28 cellular contexts compared by ENCODE assay signal in genomic region chr3:148315756-148316155, GRCh38.
"Had no signal": no experiment of that assay in that cellular context is flagged by ENCODE, and none has a peak within 500 bp of the region (broad histone marks: within the 10 kb centered on the region; RNA-seq: fewer than 3 reads in every experiment).

No MANE protein-coding gene starts in this region.

- DNase-seq: activated CD4-positive, alpha-beta T cell treated with anti-CD3 and anti-CD28 coated beads for 36 hours; activated CD4-positive, alpha-beta T cell treated with anti-CD3 and anti-CD28 coated beads, Interleukin-2, amount 50 U/mL, for 4 hours; activated CD8-positive, alpha-beta memory T cell treated with anti-CD3 and anti-CD28 coated beads, Interleukin-2, amount 50 U/mL, for 48 hours; activated naive CD4-positive, alpha-beta T cell; activated T-cell treated with anti-CD3 and anti-CD28 coated beads, Interleukin-2, amount 50 U/mL, for 4 hours; adrenal gland; cortex of kidney; endodermal cell; glutamatergic neuron; immature natural killer cell; kidney glomerular epithelial cell; left lung; naive B cell; nucleus accumbens; right cardiac atrium; stimulated activated CD4-positive, alpha-beta T cell treated with anti-CD3 and anti-CD28 coated beads, Interleukin-4, amount 100 ng/mL, for 24 hours; stimulated activated naive CD4-positive, alpha-beta T cell treated with Interleukin-2 at 50 U/mL for 16 hours; upper lobe of left lung; WERI-Rb-1 had no signal

- H3K36me3 Mint-ChIP-seq: activated naive CD8-positive, alpha-beta T cell; immature natural killer cell; naive B cell had no signal

- H3K27me3 ChIP-seq: adrenal gland, hepatocyte, left lung, upper lobe of left lung had no signal

- H2AFZ ChIP-seq: hepatocyte, parathyroid adenoma had no signal

- H3K27ac Mint-ChIP-seq: activated CD4-positive, alpha-beta T cell treated with anti-CD3 and anti-CD28 coated beads for 36 hours; activated naive CD8-positive, alpha-beta T cell; activated T-helper 2 cell treated with anti-CD3 and anti-CD28 coated beads, Interferon-gamma antibody, Interleukin-2, Interleukin-4, amounts not matched to agents 10 μg/mL and 5 μg/mL and 100 μg/mL, durations not matched to agents 14 hours and 24 hours and 36 hours; endodermal cell; immature natural killer cell; naive B cell; T-helper 1 cell treated with Interleukin-12 subunit alpha and Interleukin-12 subunit beta and Interleukin-4 antibody, amounts not matched to agents 30 μg/mL and 1 μg/mL, for 36 hours had no signal

- H3K9me3 ChIP-seq: adrenal gland, left lung, thoracic aorta, upper lobe of left lung had no signal

- H3K9ac ChIP-seq: parathyroid adenoma had no signal

- H3K9me3 Mint-ChIP-seq: activated T-cell treated with anti-CD3 and anti-CD28 coated beads, Interleukin-2, amount 50 U/mL, for 4 hours; endodermal cell; T-helper 1 cell treated with Interleukin-12 subunit alpha and Interleukin-12 subunit beta and Interleukin-4 antibody, amounts not matched to agents 30 μg/mL and 1 μg/mL, for 36 hours had no signal

- H3K4me1 Mint-ChIP-seq: endodermal cell, immature natural killer cell had no signal

- H3K4me3 Mint-ChIP-seq: activated CD4-positive, alpha-beta T cell treated with anti-CD3 and anti-CD28 coated beads for 36 hours; activated naive CD8-positive, alpha-beta T cell; activated T-cell treated with anti-CD3 and anti-CD28 coated beads, Interleukin-2, amount 50 U/mL, for 4 hours; endodermal cell; immature natural killer cell; naive B cell; T-helper 1 cell treated with Interleukin-12 subunit alpha and Interleukin-12 subunit beta and Interleukin-4 antibody, amounts not matched to agents 30 μg/mL and 1 μg/mL, for 36 hours had no signal

- H3K4me1 ChIP-seq: adrenal gland, left lung, parathyroid adenoma had no signal

- ATAC-seq: activated CD4-positive, alpha-beta T cell treated with anti-CD3 and anti-CD28 coated beads for 36 hours; activated T-cell treated with anti-CD3 and anti-CD28 coated beads, Interleukin-2, amount 50 U/mL, for 4 hours; left lung; right cardiac atrium had no signal

- H3K27me3 Mint-ChIP-seq: activated CD4-positive, alpha-beta T cell treated with anti-CD3 and anti-CD28 coated beads for 36 hours; activated naive CD8-positive, alpha-beta T cell; naive B cell had no signal

- H3K4me2 ChIP-seq: hepatocyte had no signal

- FAIRE-seq: astrocyte had no signal

- H3K79me2 ChIP-seq: hepatocyte, parathyroid adenoma had no signal

- H3K27ac ChIP-seq: adrenal gland, epithelial cell of prostate, hepatocyte, left lung, parathyroid adenoma, thoracic aorta, upper lobe of left lung, WERI-Rb-1 had no signal

- H3K36me3 ChIP-seq: adrenal gland, left lung, thoracic aorta, upper lobe of left lung, WERI-Rb-1 had no signal

- H3K4me3 ChIP-seq: adrenal gland, hepatocyte, left lung, lung, thoracic aorta, upper lobe of left lung had no signal
